In the genomic region with DNA sequence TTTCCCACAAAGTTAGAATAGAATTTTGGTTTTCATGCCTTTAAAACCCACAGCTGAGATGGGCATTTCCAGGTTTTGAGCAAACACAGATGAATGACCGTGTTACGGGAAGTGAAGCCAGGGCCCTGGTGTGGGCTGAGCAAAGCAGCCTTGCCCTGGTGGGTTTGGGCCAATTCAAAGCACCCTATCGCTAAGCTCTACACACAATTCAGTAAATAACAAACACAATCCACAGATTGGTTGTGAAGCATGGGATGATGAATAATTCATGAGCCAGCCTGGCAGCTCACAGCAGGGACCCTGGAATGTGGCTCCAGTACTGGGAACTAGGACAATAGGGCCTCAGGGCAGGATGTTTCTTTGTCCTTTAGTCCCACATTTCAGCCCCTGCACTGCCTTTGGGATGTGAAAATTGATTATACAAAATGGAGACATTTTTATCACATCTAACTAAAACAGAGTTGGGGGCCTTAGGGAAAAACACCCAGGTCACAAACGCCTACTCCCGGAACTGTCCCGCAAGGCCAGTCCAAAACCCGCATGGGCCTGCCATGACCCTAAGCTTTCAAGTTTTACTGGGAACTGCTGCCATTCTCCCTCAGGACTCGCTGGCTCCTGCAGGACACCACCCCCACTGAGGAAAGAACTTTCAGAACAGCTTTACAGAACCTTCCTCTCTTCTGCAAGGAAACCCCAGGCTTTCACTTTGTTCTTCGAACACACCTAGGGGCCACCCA, we compare ENCODE assay signal across 14 cellular contexts.
A peak's percentile ranks its signal among the peaks of the same experiment; 100 is the strongest.
DNase-seq lines count a peak whose midpoint lies in the region; ATAC-seq and TF ChIP-seq lines count a peak whose summit lies in the region.
"Had no signal": no experiment of that assay in that cellular context is flagged by ENCODE, and none has a peak within 500 bp of the region (broad histone marks: within the 10 kb centered on the region; RNA-seq: fewer than 3 reads in every experiment).

No MANE protein-coding gene starts in this region.

- H3K4me3 Mint-ChIP-seq in chondrocyte (ENCODE audit: unreplicated experiment): no peak overlapping the region
- H3K4me3 Mint-ChIP-seq: activated T-cell treated with anti-CD3 and anti-CD28 coated beads, Interleukin-2, amount 50 U/mL, for 4 hours; effector memory CD8-positive, alpha-beta T cell had no signal

- H3K9me3 Mint-ChIP-seq in chondrocyte (ENCODE audit: low read depth): no peaks in the 10 kb centered on the region
- H3K9me3 Mint-ChIP-seq: activated T-cell treated with anti-CD3 and anti-CD28 coated beads, Interleukin-2, amount 50 U/mL, for 4 hours; effector memory CD8-positive, alpha-beta T cell had no signal

- in situ Hi-C loops in HAP-1 (cut with MboI; ENCODE audit: low sequenced_read_pairs): no loop called here

- H3K27ac Mint-ChIP-seq in chondrocyte (ENCODE audit: unreplicated experiment): peak overlapping the region; percentile 17
- H3K27ac Mint-ChIP-seq: effector memory CD8-positive, alpha-beta T cell had no signal

- no peaks in the 10 kb centered on the region for H3K9me3 ChIP-seq in HAP-1
- H3K9me3 ChIP-seq in mesodermal cell (ENCODE audit: control insufficient read depth, low read length): no peaks in the 10 kb centered on the region
- no peaks in the 10 kb centered on the region for H3K9me3 ChIP-seq in BE2C
- H3K9me3 ChIP-seq: lower lobe of right lung, transverse colon had no signal

- H3K4me1 Mint-ChIP-seq in chondrocyte (ENCODE audit: low read depth): peaks cover 38% of the 10 kb centered on the region

- no peaks in the 10 kb centered on the region for H3K36me3 Mint-ChIP-seq in chondrocyte (ENCODE audit: low read depth)

- TF ChIP-seq CTCF in chondrocyte (IDR thresholded peaks at IDR 0.05): no peak
- no peak for TF ChIP-seq CTCF in BE2C (IDR thresholded peaks at IDR 0.05; ENCODE audit: low read depth, low read length)

- H3K27ac ChIP-seq in mesodermal cell (ENCODE audit: low read depth, low read length, severe bottlenecking): peak overlapping the region; percentile 96
- H3K27ac ChIP-seq: lower lobe of right lung, transverse colon had no signal

- WGBS in mesodermal cell (ENCODE audit: insufficient coverage in 2 of 2), 2 experiments: 41 to 43% methylated on average over 7 to 8 of the region's 9 CpGs

- H3K4me3 ChIP-seq in HAP-1 (no peak overlapping the region), mesodermal cell (ENCODE audit: extremely low read depth, insufficient read depth, low read length, poor library complexity, severe bottlenecking) (no peak overlapping the region), BE2C (ENCODE audit: low read depth, low read length) (no peak overlapping the region)
- H3K4me3 ChIP-seq: lower lobe of right lung, transverse colon had no signal

- H3K4me1 ChIP-seq in HAP-1 (no peaks in the 10 kb centered on the region), mesodermal cell (ENCODE audit: control insufficient read depth, insufficient read depth, low read length, poor library complexity, severe bottlenecking) (peaks cover 8% of the 10 kb centered on the region), BE2C (no peaks in the 10 kb centered on the region)
- H3K4me1 ChIP-seq: lower lobe of right lung, transverse colon had no signal

- DNase-seq in CD1c-positive myeloid dendritic cell (ENCODE audit: extremely low spot score): peak; percentile 47
- peak; percentile 18 to 63 for DNase-seq in HAP-1 (ENCODE audit: low spot score in 2 of 2)
- peak; percentile 50 for DNase-seq in chondrocyte (ENCODE audit: low spot score)
- DNase-seq in BE2C: no peak
- DNase-seq: activated T-cell treated with anti-CD3 and anti-CD28 coated beads, Interleukin-2, amount 50 U/mL, for 4 hours; DMS53; effector memory CD8-positive, alpha-beta T cell; NCI-H1436; transverse colon had no signal

- H3K27me3 ChIP-seq in HAP-1 (ENCODE audit: low read depth) (no peaks in the 10 kb centered on the region), BE2C (no peaks in the 10 kb centered on the region)
- H3K27me3 ChIP-seq: transverse colon had no signal

- TF ChIP-seq POLR2A in GM18505 (IDR thresholded peaks at IDR 0.05; ENCODE audit: borderline replicate concordance, extremely low read depth, insufficient read depth, insufficient read length): no peak

- H3K36me3 ChIP-seq in HAP-1 (replicated peaks) (no peaks in the 10 kb centered on the region), mesodermal cell (ENCODE audit: control insufficient read depth, insufficient read depth, low read length) (no peaks in the 10 kb centered on the region), BE2C (no peaks in the 10 kb centered on the region)
- H3K36me3 ChIP-seq: lower lobe of right lung, transverse colon had no signal

- ATAC-seq in GM21390 (IDR thresholded peaks at IDR 0.05; ENCODE audit: unreplicated experiment): no peak
- no peak for ATAC-seq in GM18505 (IDR thresholded peaks at IDR 0.05; ENCODE audit: unreplicated experiment)
- no peak for ATAC-seq in GM19463 (IDR thresholded peaks at IDR 0.05; ENCODE audit: unreplicated experiment)
- ATAC-seq: activated T-cell treated with anti-CD3 and anti-CD28 coated beads, Interleukin-2, amount 50 U/mL, for 4 hours; effector memory CD8-positive, alpha-beta T cell had no signal

- H3K27me3 Mint-ChIP-seq in chondrocyte (ENCODE audit: low read depth): no peaks in the 10 kb centered on the region
